ENCODE assay signal across 1 cellular context in the genomic region with DNA sequence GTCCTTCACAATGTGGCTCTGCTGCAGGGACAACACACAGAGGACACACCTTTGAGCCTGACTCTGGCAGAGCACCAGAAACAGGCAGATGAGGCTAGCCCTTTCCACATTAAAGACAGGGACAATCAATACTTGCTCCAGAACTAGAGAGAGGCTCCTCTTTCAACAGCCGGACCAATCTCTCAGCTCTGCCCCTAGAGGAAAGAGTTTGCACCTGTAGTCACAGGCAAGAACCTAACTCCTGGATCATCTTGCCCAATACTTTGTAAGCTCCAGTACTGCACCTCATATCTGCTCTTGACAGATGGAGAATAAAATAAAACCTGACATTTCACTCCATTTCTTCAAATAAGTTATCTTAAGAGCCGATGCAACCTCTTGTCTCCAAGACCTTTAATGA.
TF ChIP-seq lines count a peak whose summit lies in the region.

No MANE protein-coding gene starts in this region.

TF ChIP-seq in GM23338, 12 proteins besides CTCF, POLR2A, EP300 and RAD21 (continued from another document):
- TF ChIP-seq, protein P1, sequence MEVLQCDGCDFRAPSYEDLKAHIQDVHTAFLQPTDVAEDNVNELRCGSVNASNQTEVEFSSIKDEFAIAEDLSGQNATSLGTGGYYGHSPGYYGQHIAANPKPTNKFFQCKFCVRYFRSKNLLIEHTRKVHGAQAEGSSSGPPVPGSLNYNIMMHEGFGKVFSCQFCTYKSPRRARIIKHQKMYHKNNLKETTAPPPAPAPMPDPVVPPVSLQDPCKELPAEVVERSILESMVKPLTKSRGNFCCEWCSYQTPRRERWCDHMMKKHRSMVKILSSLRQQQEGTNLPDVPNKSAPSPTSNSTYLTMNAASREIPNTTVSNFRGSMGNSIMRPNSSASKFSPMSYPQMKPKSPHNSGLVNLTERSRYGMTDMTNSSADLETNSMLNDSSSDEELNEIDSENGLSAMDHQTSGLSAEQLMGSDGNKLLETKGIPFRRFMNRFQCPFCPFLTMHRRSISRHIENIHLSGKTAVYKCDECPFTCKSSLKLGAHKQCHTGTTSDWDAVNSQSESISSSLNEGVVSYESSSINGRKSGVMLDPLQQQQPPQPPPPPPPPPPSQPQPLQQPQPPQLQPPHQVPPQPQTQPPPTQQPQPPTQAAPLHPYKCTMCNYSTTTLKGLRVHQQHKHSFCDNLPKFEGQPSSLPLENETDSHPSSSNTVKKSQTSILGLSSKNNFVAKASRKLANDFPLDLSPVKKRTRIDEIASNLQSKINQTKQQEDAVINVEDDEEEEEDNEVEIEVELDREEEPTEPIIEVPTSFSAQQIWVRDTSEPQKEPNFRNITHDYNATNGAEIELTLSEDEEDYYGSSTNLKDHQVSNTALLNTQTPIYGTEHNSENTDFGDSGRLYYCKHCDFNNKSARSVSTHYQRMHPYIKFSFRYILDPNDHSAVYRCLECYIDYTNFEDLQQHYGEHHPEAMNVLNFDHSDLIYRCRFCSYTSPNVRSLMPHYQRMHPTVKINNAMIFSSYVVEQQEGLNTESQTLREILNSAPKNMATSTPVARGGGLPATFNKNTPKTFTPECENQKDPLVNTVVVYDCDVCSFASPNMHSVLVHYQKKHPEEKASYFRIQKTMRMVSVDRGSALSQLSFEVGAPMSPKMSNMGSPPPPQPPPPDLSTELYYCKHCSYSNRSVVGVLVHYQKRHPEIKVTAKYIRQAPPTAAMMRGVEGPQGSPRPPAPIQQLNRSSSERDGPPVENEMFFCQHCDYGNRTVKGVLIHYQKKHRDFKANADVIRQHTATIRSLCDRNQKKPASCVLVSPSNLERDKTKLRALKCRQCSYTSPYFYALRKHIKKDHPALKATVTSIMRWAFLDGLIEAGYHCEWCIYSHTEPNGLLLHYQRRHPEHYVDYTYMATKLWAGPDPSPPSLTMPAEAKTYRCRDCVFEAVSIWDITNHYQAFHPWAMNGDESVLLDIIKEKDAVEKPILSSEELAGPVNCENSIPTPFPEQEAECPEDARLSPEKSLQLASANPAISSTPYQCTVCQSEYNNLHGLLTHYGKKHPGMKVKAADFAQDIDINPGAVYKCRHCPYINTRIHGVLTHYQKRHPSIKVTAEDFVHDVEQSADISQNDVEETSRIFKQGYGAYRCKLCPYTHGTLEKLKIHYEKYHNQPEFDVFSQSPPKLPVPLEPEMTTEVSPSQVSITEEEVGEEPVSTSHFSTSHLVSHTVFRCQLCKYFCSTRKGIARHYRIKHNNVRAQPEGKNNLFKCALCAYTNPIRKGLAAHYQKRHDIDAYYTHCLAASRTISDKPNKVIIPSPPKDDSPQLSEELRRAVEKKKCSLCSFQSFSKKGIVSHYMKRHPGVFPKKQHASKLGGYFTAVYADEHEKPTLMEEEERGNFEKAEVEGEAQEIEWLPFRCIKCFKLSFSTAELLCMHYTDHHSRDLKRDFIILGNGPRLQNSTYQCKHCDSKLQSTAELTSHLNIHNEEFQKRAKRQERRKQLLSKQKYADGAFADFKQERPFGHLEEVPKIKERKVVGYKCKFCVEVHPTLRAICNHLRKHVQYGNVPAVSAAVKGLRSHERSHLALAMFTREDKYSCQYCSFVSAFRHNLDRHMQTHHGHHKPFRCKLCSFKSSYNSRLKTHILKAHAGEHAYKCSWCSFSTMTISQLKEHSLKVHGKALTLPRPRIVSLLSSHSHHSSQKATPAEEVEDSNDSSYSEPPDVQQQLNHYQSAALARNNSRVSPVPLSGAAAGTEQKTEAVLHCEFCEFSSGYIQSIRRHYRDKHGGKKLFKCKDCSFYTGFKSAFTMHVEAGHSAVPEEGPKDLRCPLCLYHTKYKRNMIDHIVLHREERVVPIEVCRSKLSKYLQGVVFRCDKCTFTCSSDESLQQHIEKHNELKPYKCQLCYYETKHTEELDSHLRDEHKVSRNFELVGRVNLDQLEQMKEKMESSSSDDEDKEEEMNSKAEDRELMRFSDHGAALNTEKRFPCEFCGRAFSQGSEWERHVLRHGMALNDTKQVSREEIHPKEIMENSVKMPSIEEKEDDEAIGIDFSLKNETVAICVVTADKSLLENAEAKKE (CRISPR knock-in tag; IDR thresholded peaks at IDR 0.05), result no peak
- no peak for TF ChIP-seq CREB1 (CRISPR knock-in tag; IDR thresholded peaks at IDR 0.05; ENCODE audit: low read depth)
- no peak for TF ChIP-seq EZH2 (IDR thresholded peaks at IDR 0.05; ENCODE audit: low read depth, unreplicated experiment)
- no peak for TF ChIP-seq REST (IDR thresholded peaks at IDR 0.05; ENCODE audit: unreplicated experiment)
- TF ChIP-seq POLR2AphosphoS5 (IDR thresholded peaks at IDR 0.05; ENCODE audit: low read depth), result no peak
- TF ChIP-seq ETS1 (IDR thresholded peaks at IDR 0.05), result no peak
- no peak for TF ChIP-seq JUNB (IDR thresholded peaks at IDR 0.05; ENCODE audit: unreplicated experiment)
